ENCODE assay signal across 28 cellular contexts in the genomic region with DNA sequence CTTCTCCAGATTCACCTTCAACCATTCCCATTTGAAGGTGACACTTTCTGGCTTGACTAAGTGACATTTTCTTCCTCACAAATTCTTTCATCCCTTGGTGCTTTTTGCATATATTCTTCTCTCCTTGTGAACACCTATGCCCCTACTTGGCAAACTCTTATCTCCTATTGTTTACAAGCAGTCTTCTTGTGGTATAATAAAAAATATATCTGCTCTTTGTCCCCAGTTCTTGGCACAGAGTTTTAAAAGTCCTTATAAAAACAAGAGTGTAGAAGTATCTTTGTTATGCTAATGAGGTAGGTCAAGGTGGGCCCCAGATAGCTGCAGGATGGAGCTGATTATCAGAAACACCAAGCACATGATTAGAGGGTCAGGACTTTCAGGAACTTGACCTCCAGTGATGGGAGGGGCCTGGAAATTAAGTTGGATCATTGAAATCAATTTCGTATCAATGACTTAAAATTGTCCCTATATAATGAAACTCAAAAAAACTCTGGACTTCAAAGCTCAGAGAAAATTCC.
"Had no signal": no experiment of that assay in that cellular context is flagged by ENCODE, and none has a peak within 500 bp of the region (broad histone marks: within the 10 kb centered on the region; RNA-seq: fewer than 3 reads in every experiment).

No MANE protein-coding gene starts in this region.

- ATAC-seq: activated naive CD8-positive, alpha-beta T cell treated with anti-CD3 and anti-CD28 coated beads, Interleukin-2, amount 50 U/mL, for 24 hours; activated T-cell treated with anti-CD3 and anti-CD28 coated beads, Interleukin-2, amount 50 U/mL, for 72 hours; body of pancreas; gastroesophageal sphincter had no signal

- H3K4me1 ChIP-seq: adrenal gland, body of pancreas, esophagus squamous epithelium, gastroesophageal sphincter had no signal

- H3K9me3 ChIP-seq: adrenal gland, body of pancreas, esophagus squamous epithelium, gastroesophageal sphincter had no signal

- H3K4me3 Mint-ChIP-seq: activated CD4-positive, alpha-beta memory T cell treated with anti-CD3 and anti-CD28 coated beads, Interleukin-2, amount 10 ng/mL, durations not matched to agents 7 days and 5 days; activated CD4-positive, alpha-beta T cell treated with anti-CD3 and anti-CD28 coated beads, Interleukin-2, amount 10 ng/mL, durations not matched to agents 7 days and 5 days; activated naive CD4-positive, alpha-beta T cell treated with anti-CD3 and anti-CD28 coated beads for 36 hours; activated naive CD4-positive, alpha-beta T cell treated with anti-CD3 and anti-CD28 coated beads, Interleukin-2, amount 50 U/mL, for 24 hours; activated naive CD8-positive, alpha-beta T cell treated with anti-CD3 and anti-CD28 coated beads for 36 hours; activated naive CD8-positive, alpha-beta T cell treated with anti-CD3 and anti-CD28 coated beads, Interleukin-2, amount 50 U/mL, for 24 hours; activated T-cell treated with anti-CD3 and anti-CD28 coated beads, Interleukin-2, amount 50 U/mL, for 24 hours; activated T-cell treated with anti-CD3 and anti-CD28 coated beads, Interleukin-2, amount 50 U/mL, for 72 hours had no signal

- H3K27me3 Mint-ChIP-seq: activated CD4-positive, alpha-beta memory T cell treated with anti-CD3 and anti-CD28 coated beads, Interleukin-2, amount 10 ng/mL, durations not matched to agents 7 days and 5 days; activated CD4-positive, alpha-beta T cell treated with anti-CD3 and anti-CD28 coated beads, Interleukin-2, amount 10 ng/mL, durations not matched to agents 7 days and 5 days; activated naive CD4-positive, alpha-beta T cell treated with anti-CD3 and anti-CD28 coated beads, Interleukin-2, amount 50 U/mL, for 24 hours; activated naive CD8-positive, alpha-beta T cell treated with anti-CD3 and anti-CD28 coated beads for 36 hours; activated naive CD8-positive, alpha-beta T cell treated with anti-CD3 and anti-CD28 coated beads, Interleukin-2, amount 50 U/mL, for 24 hours; activated T-cell treated with anti-CD3 and anti-CD28 coated beads, Interleukin-2, amount 50 U/mL, for 24 hours had no signal

- DNase-seq: activated CD4-positive, alpha-beta memory T cell treated with anti-CD3 and anti-CD28 coated beads, Interleukin-2, amount 10 ng/mL, durations not matched to agents 7 days and 5 days; activated CD4-positive, alpha-beta T cell treated with anti-CD3 and anti-CD28 coated beads for 1 hour; activated CD4-positive, alpha-beta T cell treated with anti-CD3 and anti-CD28 coated beads for 4 hours; activated CD4-positive, alpha-beta T cell treated with anti-CD3 and anti-CD28 coated beads, Interleukin-2, amount 10 ng/mL, durations not matched to agents 7 days and 5 days; activated CD4-positive, alpha-beta T cell treated with anti-CD3 and anti-CD28 coated beads, Interleukin-2, amount 50 U/mL, for 4 hours; activated CD8-positive, alpha-beta memory T cell treated with anti-CD3 and anti-CD28 coated beads, Interleukin-2, amount 50 U/mL, for 48 hours; activated effector memory CD4-positive, alpha-beta T cell treated with Interleukin-2 at 50 U/mL for 16 hours; activated naive CD4-positive, alpha-beta T cell treated with anti-CD3 and anti-CD28 coated beads for 36 hours; activated naive CD8-positive, alpha-beta T cell treated with anti-CD3 and anti-CD28 coated beads for 36 hours; activated naive CD8-positive, alpha-beta T cell treated with anti-CD3 and anti-CD28 coated beads, Interleukin-2, amount 50 U/mL, for 24 hours; activated T-cell treated with anti-CD3 and anti-CD28 coated beads for 4 hours; activated T-cell treated with anti-CD3 and anti-CD28 coated beads, Interleukin-2, amount 50 U/mL, for 24 hours; activated T-cell treated with anti-CD3 and anti-CD28 coated beads, Interleukin-2, amount 50 U/mL, for 72 hours; adrenal gland; amygdala; aorta; body of pancreas; caudate nucleus; effector CD8-positive, alpha-beta T cell; esophagus squamous epithelium; foreskin melanocyte; T-helper 2 cell had no signal

- H3K27me3 ChIP-seq: adrenal gland, body of pancreas, esophagus squamous epithelium, gastroesophageal sphincter had no signal

- H3K9me3 Mint-ChIP-seq: activated CD4-positive, alpha-beta memory T cell treated with anti-CD3 and anti-CD28 coated beads, Interleukin-2, amount 10 ng/mL, durations not matched to agents 7 days and 5 days; activated CD4-positive, alpha-beta T cell treated with anti-CD3 and anti-CD28 coated beads, Interleukin-2, amount 10 ng/mL, durations not matched to agents 7 days and 5 days; activated naive CD4-positive, alpha-beta T cell treated with anti-CD3 and anti-CD28 coated beads for 36 hours; activated naive CD4-positive, alpha-beta T cell treated with anti-CD3 and anti-CD28 coated beads, Interleukin-2, amount 50 U/mL, for 24 hours; activated naive CD8-positive, alpha-beta T cell treated with anti-CD3 and anti-CD28 coated beads for 36 hours; activated naive CD8-positive, alpha-beta T cell treated with anti-CD3 and anti-CD28 coated beads, Interleukin-2, amount 50 U/mL, for 24 hours; activated T-cell treated with anti-CD3 and anti-CD28 coated beads, Interleukin-2, amount 50 U/mL, for 24 hours; activated T-cell treated with anti-CD3 and anti-CD28 coated beads, Interleukin-2, amount 50 U/mL, for 72 hours had no signal

- H3K27ac ChIP-seq: adrenal gland, body of pancreas, epithelial cell of prostate, esophagus squamous epithelium, gastroesophageal sphincter had no signal

- H3K36me3 ChIP-seq: adrenal gland had no signal

- H3K4me3 ChIP-seq: adrenal gland, body of pancreas, esophagus squamous epithelium, gastroesophageal sphincter had no signal

- FAIRE-seq: colon, endometrium, endothelial cell of umbilical vein had no signal

- H3K27ac Mint-ChIP-seq: activated CD4-positive, alpha-beta memory T cell treated with anti-CD3 and anti-CD28 coated beads, Interleukin-2, amount 10 ng/mL, durations not matched to agents 7 days and 5 days; activated CD4-positive, alpha-beta T cell treated with anti-CD3 and anti-CD28 coated beads, Interleukin-2, amount 10 ng/mL, durations not matched to agents 7 days and 5 days; activated naive CD4-positive, alpha-beta T cell treated with anti-CD3 and anti-CD28 coated beads for 36 hours; activated naive CD4-positive, alpha-beta T cell treated with anti-CD3 and anti-CD28 coated beads, Interleukin-2, amount 50 U/mL, for 24 hours; activated naive CD8-positive, alpha-beta T cell treated with anti-CD3 and anti-CD28 coated beads for 36 hours; activated naive CD8-positive, alpha-beta T cell treated with anti-CD3 and anti-CD28 coated beads, Interleukin-2, amount 50 U/mL, for 24 hours; activated T-cell treated with anti-CD3 and anti-CD28 coated beads, Interleukin-2, amount 50 U/mL, for 24 hours; activated T-cell treated with anti-CD3 and anti-CD28 coated beads, Interleukin-2, amount 50 U/mL, for 72 hours had no signal
